Comparison of ENCODE assay signal across 8 cellular contexts in genomic region chr11:39374963-39375698, GRCh38.
DNase-seq lines count a peak whose midpoint lies in the region; ATAC-seq and TF ChIP-seq lines count a peak whose summit lies in the region.

No MANE protein-coding gene starts in this region.

- peaks cover 19% of the 10 kb centered on the region for H3K4me1 Mint-ChIP-seq in activated CD4-positive, alpha-beta T cell treated with anti-CD3 and anti-CD28 coated beads for 36 hours

- DNase-seq in activated CD4-positive, alpha-beta T cell treated with anti-CD3 and anti-CD28 coated beads for 36 hours, result no peak
- DNase-seq in activated CD4-positive, alpha-beta T cell treated with anti-CD3 and anti-CD28 coated beads, Interleukin-2, amount 50 U/mL, for 4 hours, result no peak
- DNase-seq in NCI-H1105 (lab: John Stamatoyannopoulos, UW) (peak; percentile 15), aorta (no peak)
- DNase-seq in central memory CD4-positive, alpha-beta T cell, result peak; percentile 12

- H3K27ac ChIP-seq in neural cell (ENCODE audit: low read length), result no peak overlapping the region
- no peak overlapping the region for H3K27ac ChIP-seq in aorta (ENCODE audit: low read depth in 1 of 2, low read length in 2 of 2)

- TF ChIP-seq RAD21 in neural cell (conservative IDR thresholded peaks at IDR 0.05), result peak; percentile 67

- no peak overlapping the region for H2AFZ ChIP-seq in neural cell (ENCODE audit: low read depth, low read length)

- no peaks in the 10 kb centered on the region for H3K9me2 ChIP-seq in neural cell (ENCODE audit: insufficient read depth, low read length)

- peak; percentile 65 for TF ChIP-seq CTCF in neural cell (IDR thresholded peaks at IDR 0.05; ENCODE audit: poor library complexity, severe bottlenecking)

- no peaks in the 10 kb centered on the region for H3K79me2 ChIP-seq in neural cell (replicated peaks; ENCODE audit: insufficient read depth, low read length)

- no peaks in the 10 kb centered on the region for H3K36me3 Mint-ChIP-seq in activated CD4-positive, alpha-beta T cell treated with anti-CD3 and anti-CD28 coated beads for 36 hours (ENCODE audit: low read depth)

- H3K4me3 Mint-ChIP-seq in activated CD4-positive, alpha-beta T cell treated with anti-CD3 and anti-CD28 coated beads for 36 hours, result no peak overlapping the region

- H3F3A ChIP-seq in neural cell (ENCODE audit: insufficient read depth, low read length, poor library complexity, severe bottlenecking), result no peaks in the 10 kb centered on the region

- no peak overlapping the region for H3K4me3 ChIP-seq in neural cell (ENCODE audit: low read length)
- no peak overlapping the region for H3K4me3 ChIP-seq in aorta (ENCODE audit: low read length in 2 of 2)

- POLR2A ChIA-PET in activated CD4-positive, alpha-beta T cell treated with anti-CD3 and anti-CD28 coated beads for 36 hours (lab: Charles Lee), result no interaction called here

- no peaks in the 10 kb centered on the region for H3K27me3 Mint-ChIP-seq in activated CD4-positive, alpha-beta T cell treated with anti-CD3 and anti-CD28 coated beads for 36 hours

- H4K20me1 ChIP-seq in neural cell (ENCODE audit: insufficient read depth), result no peaks in the 10 kb centered on the region

- TF ChIP-seq EP300 in neural cell (conservative IDR thresholded peaks at IDR 0.05; ENCODE audit: poor library complexity, severe bottlenecking), result no peak

- H3K36me3 ChIP-seq in neural cell (ENCODE audit: insufficient read depth, low read length) (no peaks in the 10 kb centered on the region), aorta (ENCODE audit: control insufficient read depth in 1 of 2, insufficient read depth in 2 of 2, low read length in 1 of 2) (no peaks in the 10 kb centered on the region)

- no peaks in the 10 kb centered on the region for H3K9me3 ChIP-seq in neural cell (ENCODE audit: low read length)
- no peaks in the 10 kb centered on the region for H3K9me3 ChIP-seq in aorta (ENCODE audit: control insufficient read depth, low read length)

- no peak overlapping the region for H3K9ac ChIP-seq in neural cell (ENCODE audit: low read length)

- ATAC-seq in activated CD4-positive, alpha-beta T cell treated with anti-CD3 and anti-CD28 coated beads for 36 hours, result peak; percentile 33
- ATAC-seq in GM19395 (IDR thresholded peaks at IDR 0.05; ENCODE audit: unreplicated experiment), result no peak
- no peak for ATAC-seq in GM19397 (IDR thresholded peaks at IDR 0.05; ENCODE audit: unreplicated experiment)
- ATAC-seq in aorta (ENCODE audit: low FRiP score), result no peak

- 47 to 52% methylated on average over 8 of the region's 8 CpGs for WGBS in aorta, 2 donors

- no peak overlapping the region for H3K4me2 ChIP-seq in neural cell (ENCODE audit: low read length)

- intact Hi-C loops in activated CD4-positive, alpha-beta T cell treated with anti-CD3 and anti-CD28 coated beads for 36 hours (cut with DNase I, micrococcal nuclease), result loop anchor here in 1 of 2 experiments (5.0 to 10.0 kb wide), 2 partner anchors 917 to 1430 kb away; no protein-coding TSS in a partner anchor
- intact Hi-C loops in aorta (cut with DNase I), result no loop called here

- H3K27me3 ChIP-seq in neural cell (ENCODE audit: insufficient read depth, low read depth, low read length) (no peaks in the 10 kb centered on the region), aorta (ENCODE audit: control insufficient read depth in 1 of 2, insufficient read depth in 2 of 2, low read length in 1 of 2) (no peaks in the 10 kb centered on the region)

- H3K4me1 ChIP-seq in aorta (ENCODE audit: control insufficient read depth in 1 of 2, insufficient read depth in 2 of 2, low read length in 2 of 2), result no peaks in the 10 kb centered on the region

- CTCF ChIA-PET in activated CD4-positive, alpha-beta T cell treated with anti-CD3 and anti-CD28 coated beads for 36 hours (lab: Charles Lee), result interaction anchor here (0.6 to 1.4 kb wide), 6 partner anchors 8 to 520 kb away, joined by 3 to 5 read pairs (median 4); no protein-coding TSS in a partner anchor

- no peaks in the 10 kb centered on the region for H3K9me3 Mint-ChIP-seq in activated CD4-positive, alpha-beta T cell treated with anti-CD3 and anti-CD28 coated beads for 36 hours (ENCODE audit: low read depth)

- H3K27ac Mint-ChIP-seq in activated CD4-positive, alpha-beta T cell treated with anti-CD3 and anti-CD28 coated beads for 36 hours, result no peak overlapping the region

TF ChIP-seq in neural cell, 6 proteins besides CTCF, POLR2A, EP300 and RAD21:
- TF ChIP-seq POLR2AphosphoS5 (IDR thresholded peaks at IDR 0.05) (no peak), SMC3 (conservative IDR thresholded peaks at IDR 0.05; ENCODE audit: poor library complexity) (peak; percentile 64), MXI1 (conservative IDR thresholded peaks at IDR 0.05; ENCODE audit: poor library complexity, severe bottlenecking) (no peak)

Comparison
In these comparisons a context has a peak if more than half of its experiments do, and no peak if none do; other contexts are left out.
1. DNase-seq: peak in NCI-H1105 (single experiment) and central memory CD4-positive, alpha-beta T cell (single experiment); none in activated CD4-positive, alpha-beta T cell treated with anti-CD3 and anti-CD28 coated beads for 36 hours (single experiment), activated CD4-positive, alpha-beta T cell treated with anti-CD3 and anti-CD28 coated beads, Interleukin-2, amount 50 U/mL, for 4 hours (0 of 2) and aorta (0 of 2).